Comparison of ENCODE assay signal across 1 cellular context in genomic region chr2:100831831-100832230, GRCh38.
TF ChIP-seq lines count a peak whose summit lies in the region.

No MANE protein-coding gene starts in this region.

TF ChIP-seq in GM23338, 12 proteins besides CTCF, POLR2A, EP300 and RAD21 (continued from another document):
- TF ChIP-seq, protein P1, sequence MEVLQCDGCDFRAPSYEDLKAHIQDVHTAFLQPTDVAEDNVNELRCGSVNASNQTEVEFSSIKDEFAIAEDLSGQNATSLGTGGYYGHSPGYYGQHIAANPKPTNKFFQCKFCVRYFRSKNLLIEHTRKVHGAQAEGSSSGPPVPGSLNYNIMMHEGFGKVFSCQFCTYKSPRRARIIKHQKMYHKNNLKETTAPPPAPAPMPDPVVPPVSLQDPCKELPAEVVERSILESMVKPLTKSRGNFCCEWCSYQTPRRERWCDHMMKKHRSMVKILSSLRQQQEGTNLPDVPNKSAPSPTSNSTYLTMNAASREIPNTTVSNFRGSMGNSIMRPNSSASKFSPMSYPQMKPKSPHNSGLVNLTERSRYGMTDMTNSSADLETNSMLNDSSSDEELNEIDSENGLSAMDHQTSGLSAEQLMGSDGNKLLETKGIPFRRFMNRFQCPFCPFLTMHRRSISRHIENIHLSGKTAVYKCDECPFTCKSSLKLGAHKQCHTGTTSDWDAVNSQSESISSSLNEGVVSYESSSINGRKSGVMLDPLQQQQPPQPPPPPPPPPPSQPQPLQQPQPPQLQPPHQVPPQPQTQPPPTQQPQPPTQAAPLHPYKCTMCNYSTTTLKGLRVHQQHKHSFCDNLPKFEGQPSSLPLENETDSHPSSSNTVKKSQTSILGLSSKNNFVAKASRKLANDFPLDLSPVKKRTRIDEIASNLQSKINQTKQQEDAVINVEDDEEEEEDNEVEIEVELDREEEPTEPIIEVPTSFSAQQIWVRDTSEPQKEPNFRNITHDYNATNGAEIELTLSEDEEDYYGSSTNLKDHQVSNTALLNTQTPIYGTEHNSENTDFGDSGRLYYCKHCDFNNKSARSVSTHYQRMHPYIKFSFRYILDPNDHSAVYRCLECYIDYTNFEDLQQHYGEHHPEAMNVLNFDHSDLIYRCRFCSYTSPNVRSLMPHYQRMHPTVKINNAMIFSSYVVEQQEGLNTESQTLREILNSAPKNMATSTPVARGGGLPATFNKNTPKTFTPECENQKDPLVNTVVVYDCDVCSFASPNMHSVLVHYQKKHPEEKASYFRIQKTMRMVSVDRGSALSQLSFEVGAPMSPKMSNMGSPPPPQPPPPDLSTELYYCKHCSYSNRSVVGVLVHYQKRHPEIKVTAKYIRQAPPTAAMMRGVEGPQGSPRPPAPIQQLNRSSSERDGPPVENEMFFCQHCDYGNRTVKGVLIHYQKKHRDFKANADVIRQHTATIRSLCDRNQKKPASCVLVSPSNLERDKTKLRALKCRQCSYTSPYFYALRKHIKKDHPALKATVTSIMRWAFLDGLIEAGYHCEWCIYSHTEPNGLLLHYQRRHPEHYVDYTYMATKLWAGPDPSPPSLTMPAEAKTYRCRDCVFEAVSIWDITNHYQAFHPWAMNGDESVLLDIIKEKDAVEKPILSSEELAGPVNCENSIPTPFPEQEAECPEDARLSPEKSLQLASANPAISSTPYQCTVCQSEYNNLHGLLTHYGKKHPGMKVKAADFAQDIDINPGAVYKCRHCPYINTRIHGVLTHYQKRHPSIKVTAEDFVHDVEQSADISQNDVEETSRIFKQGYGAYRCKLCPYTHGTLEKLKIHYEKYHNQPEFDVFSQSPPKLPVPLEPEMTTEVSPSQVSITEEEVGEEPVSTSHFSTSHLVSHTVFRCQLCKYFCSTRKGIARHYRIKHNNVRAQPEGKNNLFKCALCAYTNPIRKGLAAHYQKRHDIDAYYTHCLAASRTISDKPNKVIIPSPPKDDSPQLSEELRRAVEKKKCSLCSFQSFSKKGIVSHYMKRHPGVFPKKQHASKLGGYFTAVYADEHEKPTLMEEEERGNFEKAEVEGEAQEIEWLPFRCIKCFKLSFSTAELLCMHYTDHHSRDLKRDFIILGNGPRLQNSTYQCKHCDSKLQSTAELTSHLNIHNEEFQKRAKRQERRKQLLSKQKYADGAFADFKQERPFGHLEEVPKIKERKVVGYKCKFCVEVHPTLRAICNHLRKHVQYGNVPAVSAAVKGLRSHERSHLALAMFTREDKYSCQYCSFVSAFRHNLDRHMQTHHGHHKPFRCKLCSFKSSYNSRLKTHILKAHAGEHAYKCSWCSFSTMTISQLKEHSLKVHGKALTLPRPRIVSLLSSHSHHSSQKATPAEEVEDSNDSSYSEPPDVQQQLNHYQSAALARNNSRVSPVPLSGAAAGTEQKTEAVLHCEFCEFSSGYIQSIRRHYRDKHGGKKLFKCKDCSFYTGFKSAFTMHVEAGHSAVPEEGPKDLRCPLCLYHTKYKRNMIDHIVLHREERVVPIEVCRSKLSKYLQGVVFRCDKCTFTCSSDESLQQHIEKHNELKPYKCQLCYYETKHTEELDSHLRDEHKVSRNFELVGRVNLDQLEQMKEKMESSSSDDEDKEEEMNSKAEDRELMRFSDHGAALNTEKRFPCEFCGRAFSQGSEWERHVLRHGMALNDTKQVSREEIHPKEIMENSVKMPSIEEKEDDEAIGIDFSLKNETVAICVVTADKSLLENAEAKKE (CRISPR knock-in tag; IDR thresholded peaks at IDR 0.05) = no peak
- TF ChIP-seq STAT1 (IDR thresholded peaks at IDR 0.05; ENCODE audit: unreplicated experiment) (no peak), JUNB (IDR thresholded peaks at IDR 0.05; ENCODE audit: unreplicated experiment) (no peak), CREB1 (CRISPR knock-in tag; IDR thresholded peaks at IDR 0.05; ENCODE audit: low read depth) (no peak)
TF ChIP-seq in GM23338: peak in this region for 0.
